Comparison of ENCODE assay signal across 1 cellular context in genomic region chr7:116188-116981, GRCh38.
TF ChIP-seq lines count a peak whose summit lies in the region.

No MANE protein-coding gene starts in this region.

TF ChIP-seq in H1, 55 proteins besides CTCF, POLR2A, EP300 and RAD21 (continued from another document):
- no peak for TF ChIP-seq CHD7 (IDR thresholded peaks at IDR 0.05; ENCODE audit: insufficient replicate concordance, low read length)
- no peak for TF ChIP-seq E2F6 (IDR thresholded peaks at IDR 0.05)
- TF ChIP-seq KDM4A (IDR thresholded peaks at IDR 0.05; ENCODE audit: low read depth, low read length, severe bottlenecking): no peak
- no peak for TF ChIP-seq MAX (IDR thresholded peaks at IDR 0.05)
- no peak for TF ChIP-seq TCF12 (IDR thresholded peaks at IDR 0.05; ENCODE audit: low read depth, low read length)
- no peak for TF ChIP-seq RXRA (IDR thresholded peaks at IDR 0.05; ENCODE audit: insufficient read depth, low read depth, low read length)
- no peak for TF ChIP-seq YY1 (IDR thresholded peaks at IDR 0.05; ENCODE audit: low read depth, low read length)
- no peak for TF ChIP-seq KDM1A (IDR thresholded peaks at IDR 0.05; ENCODE audit: borderline replicate concordance, low read length)
- no peak for TF ChIP-seq GTF2F1 (IDR thresholded peaks at IDR 0.05; ENCODE audit: borderline replicate concordance, low read depth, low read length)
- no peak for TF ChIP-seq BACH1 (IDR thresholded peaks at IDR 0.05; ENCODE audit: low read length)
- TF ChIP-seq HDAC2 (IDR thresholded peaks at IDR 0.05; ENCODE audit: borderline replicate concordance in 1 of 2, low read depth in 2 of 2, low read length in 2 of 2): no peak
